In the genomic region with DNA sequence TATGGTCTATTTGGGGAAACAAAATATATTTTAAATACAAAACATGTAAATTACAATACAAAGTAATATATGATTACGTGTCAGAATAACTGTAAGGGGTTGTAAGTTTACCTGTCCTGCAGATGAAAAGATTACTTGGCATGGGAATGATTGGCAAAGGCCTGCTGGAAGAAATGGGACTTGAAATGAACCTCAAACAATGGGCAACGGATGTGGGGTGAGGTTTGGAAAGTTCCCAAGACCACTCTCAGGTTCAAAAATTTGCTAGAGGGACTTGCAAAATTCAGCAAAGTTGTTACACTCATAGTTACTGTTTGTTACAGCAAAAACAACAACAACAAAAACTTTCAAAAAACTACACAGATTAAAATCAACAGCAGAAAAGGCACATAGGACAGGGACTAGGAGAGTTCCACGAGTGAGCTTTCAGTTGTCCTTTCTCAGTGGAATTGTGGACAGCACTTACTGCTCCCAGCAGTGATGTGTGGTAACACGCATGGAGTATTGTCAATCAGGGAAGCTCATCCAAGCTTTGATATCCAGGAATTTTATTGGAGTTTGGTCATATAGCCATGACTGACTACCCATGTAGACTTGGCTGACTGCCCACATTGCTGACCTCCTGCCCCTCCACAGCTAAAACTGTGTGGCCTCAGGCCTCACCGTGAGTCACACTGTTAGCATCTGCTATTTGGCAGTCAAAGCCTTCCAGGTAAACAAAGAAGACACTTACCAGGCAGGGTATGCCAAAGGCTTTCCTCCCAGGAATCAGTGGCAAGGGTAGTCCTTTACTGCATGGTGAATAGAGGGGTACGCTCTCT, we compare ENCODE assay signal across 1 cellular context.
TF ChIP-seq lines count a peak whose summit lies in the region.

No MANE protein-coding gene starts in this region.

TF ChIP-seq in A549, 52 proteins besides CTCF, POLR2A, EP300 and RAD21 (continued from another document):
- TF ChIP-seq JUNB (IDR thresholded peaks at IDR 0.05) (peak; percentile 87), FOSB (CRISPR knock-in tag; IDR thresholded peaks at IDR 0.05) (no peak), MAFK (IDR thresholded peaks at IDR 0.05; ENCODE audit: partially characterized antibody) (no peak), NR3C1 (IDR thresholded peaks at IDR 0.05) (no peak), ZC3H11A (IDR thresholded peaks at IDR 0.05) (no peak), FOXS1 (CRISPR knock-in tag; IDR thresholded peaks at IDR 0.05) (no peak), HEYL (CRISPR knock-in tag; IDR thresholded peaks at IDR 0.05) (no peak), EHMT2 (IDR thresholded peaks at IDR 0.05; ENCODE audit: low read depth) (no peak), HOXB5 (CRISPR knock-in tag; IDR thresholded peaks at IDR 0.05) (no peak), CEBPB (IDR thresholded peaks at IDR 0.05) (peak in 1 of 2 experiments; percentile 70; a peak in 2 of 4 replicates), EHF (CRISPR knock-in tag; IDR thresholded peaks at IDR 0.05) (no peak), TFCP2L1 (CRISPR knock-in tag; IDR thresholded peaks at IDR 0.05) (no peak), GATA3 (IDR thresholded peaks at IDR 0.05; ENCODE audit: borderline replicate concordance) (peak; percentile 93), KDM5A (IDR thresholded peaks at IDR 0.05) (no peak), NFE2L2 (conservative IDR thresholded peaks at IDR 0.05; ENCODE audit: low read length) (no peak), HOXA7 (CRISPR knock-in tag; IDR thresholded peaks at IDR 0.05) (no peak), RNF2 (IDR thresholded peaks at IDR 0.05; ENCODE audit: borderline replicate concordance, low read depth) (no peak), HDAC2 (IDR thresholded peaks at IDR 0.05) (no peak), KDM1A (IDR thresholded peaks at IDR 0.05; ENCODE audit: low read depth) (no peak), CBX2 (IDR thresholded peaks at IDR 0.05; ENCODE audit: borderline replicate concordance, low read depth) (no peak), ZNF302 (CRISPR knock-in tag; IDR thresholded peaks at IDR 0.05) (no peak), ZFP36 (IDR thresholded peaks at IDR 0.05; ENCODE audit: borderline replicate concordance, partially characterized antibody) (no peak), ZSCAN20 (CRISPR knock-in tag; IDR thresholded peaks at IDR 0.05) (no peak), JUN (IDR thresholded peaks at IDR 0.05) (peak; percentile 67 to 84), CHD4 (IDR thresholded peaks at IDR 0.05; ENCODE audit: borderline replicate concordance) (no peak), BHLHE40 (IDR thresholded peaks at IDR 0.05; ENCODE audit: low read depth, low read length) (no peak), TP53 (CRISPR knock-in tag; IDR thresholded peaks at IDR 0.05) (no peak), FOSL2 (IDR thresholded peaks at IDR 0.05) (peak; percentile 89), FOSL2 (CRISPR knock-in tag; IDR thresholded peaks at IDR 0.05) (peak; percentile 97)
- TF ChIP-seq, protein P1, sequence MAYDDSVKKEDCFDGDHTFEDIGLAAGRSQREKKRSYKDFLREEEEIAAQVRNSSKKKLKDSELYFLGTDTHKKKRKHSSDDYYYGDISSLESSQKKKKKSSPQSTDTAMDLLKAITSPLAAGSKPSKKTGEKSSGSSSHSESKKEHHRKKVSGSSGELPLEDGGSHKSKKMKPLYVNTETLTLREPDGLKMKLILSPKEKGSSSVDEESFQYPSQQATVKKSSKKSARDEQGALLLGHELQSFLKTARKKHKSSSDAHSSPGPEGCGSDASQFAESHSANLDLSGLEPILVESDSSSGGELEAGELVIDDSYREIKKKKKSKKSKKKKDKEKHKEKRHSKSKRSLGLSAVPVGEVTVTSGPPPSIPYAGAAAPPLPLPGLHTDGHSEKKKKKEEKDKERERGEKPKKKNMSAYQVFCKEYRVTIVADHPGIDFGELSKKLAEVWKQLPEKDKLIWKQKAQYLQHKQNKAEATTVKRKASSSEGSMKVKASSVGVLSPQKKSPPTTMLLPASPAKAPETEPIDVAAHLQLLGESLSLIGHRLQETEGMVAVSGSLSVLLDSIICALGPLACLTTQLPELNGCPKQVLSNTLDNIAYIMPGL (CRISPR knock-in tag; IDR thresholded peaks at IDR 0.05; ENCODE audit: borderline replicate concordance): no peak
- TF ChIP-seq, protein P2, sequence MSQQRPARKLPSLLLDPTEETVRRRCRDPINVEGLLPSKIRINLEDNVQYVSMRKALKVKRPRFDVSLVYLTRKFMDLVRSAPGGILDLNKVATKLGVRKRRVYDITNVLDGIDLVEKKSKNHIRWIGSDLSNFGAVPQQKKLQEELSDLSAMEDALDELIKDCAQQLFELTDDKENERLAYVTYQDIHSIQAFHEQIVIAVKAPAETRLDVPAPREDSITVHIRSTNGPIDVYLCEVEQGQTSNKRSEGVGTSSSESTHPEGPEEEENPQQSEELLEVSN (IDR thresholded peaks at IDR 0.05; ENCODE audit: borderline replicate concordance, low read depth): no peak
- TF ChIP-seq, protein P3, sequence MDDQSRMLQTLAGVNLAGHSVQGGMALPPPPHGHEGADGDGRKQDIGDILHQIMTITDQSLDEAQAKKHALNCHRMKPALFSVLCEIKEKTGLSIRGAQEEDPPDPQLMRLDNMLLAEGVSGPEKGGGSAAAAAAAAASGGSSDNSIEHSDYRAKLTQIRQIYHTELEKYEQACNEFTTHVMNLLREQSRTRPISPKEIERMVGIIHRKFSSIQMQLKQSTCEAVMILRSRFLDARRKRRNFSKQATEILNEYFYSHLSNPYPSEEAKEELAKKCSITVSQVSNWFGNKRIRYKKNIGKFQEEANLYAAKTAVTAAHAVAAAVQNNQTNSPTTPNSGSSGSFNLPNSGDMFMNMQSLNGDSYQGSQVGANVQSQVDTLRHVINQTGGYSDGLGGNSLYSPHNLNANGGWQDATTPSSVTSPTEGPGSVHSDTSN (IDR thresholded peaks at IDR 0.05): peak; percentile 75
- TF ChIP-seq, protein P4, sequence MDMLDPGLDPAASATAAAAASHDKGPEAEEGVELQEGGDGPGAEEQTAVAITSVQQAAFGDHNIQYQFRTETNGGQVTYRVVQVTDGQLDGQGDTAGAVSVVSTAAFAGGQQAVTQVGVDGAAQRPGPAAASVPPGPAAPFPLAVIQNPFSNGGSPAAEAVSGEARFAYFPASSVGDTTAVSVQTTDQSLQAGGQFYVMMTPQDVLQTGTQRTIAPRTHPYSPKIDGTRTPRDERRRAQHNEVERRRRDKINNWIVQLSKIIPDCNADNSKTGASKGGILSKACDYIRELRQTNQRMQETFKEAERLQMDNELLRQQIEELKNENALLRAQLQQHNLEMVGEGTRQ (IDR thresholded peaks at IDR 0.05): no peak
- TF ChIP-seq, protein P5, sequence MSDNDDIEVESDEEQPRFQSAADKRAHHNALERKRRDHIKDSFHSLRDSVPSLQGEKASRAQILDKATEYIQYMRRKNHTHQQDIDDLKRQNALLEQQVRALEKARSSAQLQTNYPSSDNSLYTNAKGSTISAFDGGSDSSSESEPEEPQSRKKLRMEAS (IDR thresholded peaks at IDR 0.05): peak; percentile 89
- TF ChIP-seq, protein P6, sequence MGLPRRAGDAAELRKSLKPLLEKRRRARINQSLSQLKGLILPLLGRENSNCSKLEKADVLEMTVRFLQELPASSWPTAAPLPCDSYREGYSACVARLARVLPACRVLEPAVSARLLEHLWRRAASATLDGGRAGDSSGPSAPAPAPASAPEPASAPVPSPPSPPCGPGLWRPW (IDR thresholded peaks at IDR 0.05): no peak
- TF ChIP-seq, protein P7, sequence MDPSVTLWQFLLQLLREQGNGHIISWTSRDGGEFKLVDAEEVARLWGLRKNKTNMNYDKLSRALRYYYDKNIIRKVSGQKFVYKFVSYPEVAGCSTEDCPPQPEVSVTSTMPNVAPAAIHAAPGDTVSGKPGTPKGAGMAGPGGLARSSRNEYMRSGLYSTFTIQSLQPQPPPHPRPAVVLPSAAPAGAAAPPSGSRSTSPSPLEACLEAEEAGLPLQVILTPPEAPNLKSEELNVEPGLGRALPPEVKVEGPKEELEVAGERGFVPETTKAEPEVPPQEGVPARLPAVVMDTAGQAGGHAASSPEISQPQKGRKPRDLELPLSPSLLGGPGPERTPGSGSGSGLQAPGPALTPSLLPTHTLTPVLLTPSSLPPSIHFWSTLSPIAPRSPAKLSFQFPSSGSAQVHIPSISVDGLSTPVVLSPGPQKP (IDR thresholded peaks at IDR 0.05; ENCODE audit: low read depth, low read length): no peak
- TF ChIP-seq, protein P8, sequence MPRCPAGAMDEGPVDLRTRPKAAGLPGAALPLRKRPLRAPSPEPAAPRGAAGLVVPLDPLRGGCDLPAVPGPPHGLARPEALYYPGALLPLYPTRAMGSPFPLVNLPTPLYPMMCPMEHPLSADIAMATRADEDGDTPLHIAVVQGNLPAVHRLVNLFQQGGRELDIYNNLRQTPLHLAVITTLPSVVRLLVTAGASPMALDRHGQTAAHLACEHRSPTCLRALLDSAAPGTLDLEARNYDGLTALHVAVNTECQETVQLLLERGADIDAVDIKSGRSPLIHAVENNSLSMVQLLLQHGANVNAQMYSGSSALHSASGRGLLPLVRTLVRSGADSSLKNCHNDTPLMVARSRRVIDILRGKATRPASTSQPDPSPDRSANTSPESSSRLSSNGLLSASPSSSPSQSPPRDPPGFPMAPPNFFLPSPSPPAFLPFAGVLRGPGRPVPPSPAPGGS (IDR thresholded peaks at IDR 0.05): 0 out of 3 replicates have a peak, but pooled peaks have one; percentile 43
- TF ChIP-seq, protein P9, sequence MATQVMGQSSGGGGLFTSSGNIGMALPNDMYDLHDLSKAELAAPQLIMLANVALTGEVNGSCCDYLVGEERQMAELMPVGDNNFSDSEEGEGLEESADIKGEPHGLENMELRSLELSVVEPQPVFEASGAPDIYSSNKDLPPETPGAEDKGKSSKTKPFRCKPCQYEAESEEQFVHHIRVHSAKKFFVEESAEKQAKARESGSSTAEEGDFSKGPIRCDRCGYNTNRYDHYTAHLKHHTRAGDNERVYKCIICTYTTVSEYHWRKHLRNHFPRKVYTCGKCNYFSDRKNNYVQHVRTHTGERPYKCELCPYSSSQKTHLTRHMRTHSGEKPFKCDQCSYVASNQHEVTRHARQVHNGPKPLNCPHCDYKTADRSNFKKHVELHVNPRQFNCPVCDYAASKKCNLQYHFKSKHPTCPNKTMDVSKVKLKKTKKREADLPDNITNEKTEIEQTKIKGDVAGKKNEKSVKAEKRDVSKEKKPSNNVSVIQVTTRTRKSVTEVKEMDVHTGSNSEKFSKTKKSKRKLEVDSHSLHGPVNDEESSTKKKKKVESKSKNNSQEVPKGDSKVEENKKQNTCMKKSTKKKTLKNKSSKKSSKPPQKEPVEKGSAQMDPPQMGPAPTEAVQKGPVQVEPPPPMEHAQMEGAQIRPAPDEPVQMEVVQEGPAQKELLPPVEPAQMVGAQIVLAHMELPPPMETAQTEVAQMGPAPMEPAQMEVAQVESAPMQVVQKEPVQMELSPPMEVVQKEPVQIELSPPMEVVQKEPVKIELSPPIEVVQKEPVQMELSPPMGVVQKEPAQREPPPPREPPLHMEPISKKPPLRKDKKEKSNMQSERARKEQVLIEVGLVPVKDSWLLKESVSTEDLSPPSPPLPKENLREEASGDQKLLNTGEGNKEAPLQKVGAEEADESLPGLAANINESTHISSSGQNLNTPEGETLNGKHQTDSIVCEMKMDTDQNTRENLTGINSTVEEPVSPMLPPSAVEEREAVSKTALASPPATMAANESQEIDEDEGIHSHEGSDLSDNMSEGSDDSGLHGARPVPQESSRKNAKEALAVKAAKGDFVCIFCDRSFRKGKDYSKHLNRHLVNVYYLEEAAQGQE (IDR thresholded peaks at IDR 0.05): no peak
